In the genomic region with DNA sequence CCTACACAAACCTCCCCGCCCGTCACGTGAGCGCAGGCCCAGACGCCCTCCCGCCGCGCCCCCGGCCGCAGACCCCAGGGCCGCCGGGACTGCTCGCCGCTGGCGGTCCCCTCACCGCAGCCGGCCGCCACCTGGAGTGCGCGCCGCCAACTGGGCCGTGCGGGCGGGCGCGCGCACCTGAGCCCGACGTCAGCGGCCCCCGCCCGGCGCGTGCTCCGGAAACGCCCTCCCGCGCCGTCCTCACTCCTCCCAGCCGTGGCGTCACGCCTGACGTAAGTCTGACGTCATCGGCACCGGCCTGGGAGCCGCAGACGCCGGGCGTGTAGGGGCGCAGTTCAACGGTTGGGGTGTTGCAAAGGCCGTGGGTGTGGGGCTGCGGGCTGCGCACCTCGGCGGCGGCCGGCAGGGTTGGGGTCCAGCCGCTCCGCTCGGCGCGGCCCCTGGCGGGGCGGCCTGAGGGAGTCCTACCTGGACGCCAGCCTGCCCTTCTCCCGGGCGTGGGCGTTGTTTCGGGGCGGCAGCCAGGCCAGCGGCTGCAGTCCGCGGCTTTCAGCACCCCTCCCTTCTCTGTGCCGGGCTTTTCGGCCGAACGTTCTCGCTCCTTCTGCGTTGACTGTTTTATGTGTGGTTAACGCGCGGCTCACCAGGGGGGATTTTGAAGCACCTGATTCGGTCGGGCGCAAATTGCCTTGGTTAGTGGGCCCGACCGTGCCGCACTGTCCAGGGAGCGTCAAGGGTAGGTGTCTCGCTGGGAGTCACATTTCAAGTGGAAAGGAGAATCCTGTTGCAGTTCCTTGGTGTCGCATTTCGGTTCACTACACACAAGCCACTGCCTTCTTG, we compare ENCODE assay signal across 8 cellular contexts. TPM values are rescaled to one million over a fixed set of nuclear protein-coding genes. Genes with fewer than 3 reads are reported as not detected.
DNase-seq lines count a peak whose midpoint lies in the region; ATAC-seq and TF ChIP-seq lines count a peak whose summit lies in the region.

A gene (minus strand): TSS at position 155 of the 840 bp plus-strand sequence. CDS start 956 bp downstream, outside the sequence.

- CTCF ChIA-PET in CD8-positive, alpha-beta memory T cell (lab: Charles Lee), result interaction anchor here (2.5 kb wide), 1 partner anchor 19 kb away, joined by 19 read pairs; a partner anchor contains a TSS

- H3K27ac Mint-ChIP-seq in CD8-positive, alpha-beta memory T cell, result peak within 1 kb of the TSS; percentile 94 to 100 (median 100)
- H3K27ac Mint-ChIP-seq in endothelial cell (ENCODE audit: unreplicated experiment) (peak within 1 kb of the TSS; percentile 97), mesothelial cell of epicardium (peak within 1 kb of the TSS; percentile 100)

- no peaks in the 10 kb centered on the region for H4K20me1 ChIP-seq in OCI-LY1 (ENCODE audit: insufficient read depth, low read length)

- 0 out of 2 replicates have a peak, but pooled peaks cover 3% of the 10 kb centered on the region for H3F3A ChIP-seq in OCI-LY1 (ENCODE audit: insufficient read depth, low read length)

- under 1% methylated on average over 94 of the region's 94 CpGs for WGBS in HUES64

- H3K27ac ChIP-seq in CD8-positive, alpha-beta memory T cell (ENCODE audit: low read depth, low read length), result peak within 1 kb of the TSS; percentile 98
- H3K27ac ChIP-seq in HUES64 (ENCODE audit: low read depth, low read length) (peak within 1 kb of the TSS; percentile 93), OCI-LY1 (ENCODE audit: low read depth, low read length, poor library complexity, severe bottlenecking) (peak within 1 kb of the TSS; percentile 66)

- H3K27me3 ChIP-seq in CD8-positive, alpha-beta memory T cell (ENCODE audit: insufficient read depth, low read length, poor library complexity, severe bottlenecking), result no peaks in the 10 kb centered on the region
- H3K27me3 ChIP-seq in HUES64 (ENCODE audit: insufficient read depth, low read length) (no peaks in the 10 kb centered on the region), OCI-LY1 (ENCODE audit: insufficient read depth, low read length) (no peaks in the 10 kb centered on the region)

- no peak for TF ChIP-seq CTCF in OCI-LY1 (IDR thresholded peaks at IDR 0.05; ENCODE audit: low read length)
- TF ChIP-seq CTCF in endothelial cell (IDR thresholded peaks at IDR 0.05; ENCODE audit: unreplicated experiment), result no peak
- no peak for TF ChIP-seq CTCF in mesothelial cell of epicardium (IDR thresholded peaks at IDR 0.05; ENCODE audit: unreplicated experiment)

- peak; percentile 98 to 99 (median 99) for DNase-seq in CD8-positive, alpha-beta memory T cell
- DNase-seq in activated T-cell treated with anti-CD3 and anti-CD28 coated beads for 1 hour (ENCODE audit: low read depth), result peak; percentile 96
- peak; percentile 91 for DNase-seq in endothelial cell (ENCODE audit: low spot score)
- DNase-seq in mesothelial cell of epicardium (ENCODE audit: low spot score in 2 of 2, unreplicated experiment in 2 of 2), result peak; percentile 94 to 99
- DNase-seq in stimulated activated CD8-positive, alpha-beta memory T cell treated with anti-CD3 and anti-CD28 coated beads, Interleukin-15, amount 100 ng/mL, for 4 hours (ENCODE audit: low read depth in 2 of 2), result peak; percentile 94 to 96

- 0 out of 2 replicates have a peak, but pooled peaks cover 4% of the 10 kb centered on the region for H3K79me2 ChIP-seq in OCI-LY1 (ENCODE audit: insufficient read depth, low read length)

- H3K4me1 Mint-ChIP-seq in CD8-positive, alpha-beta memory T cell, result peaks cover 57 to 75% (median 63%) of the 10 kb centered on the region in 3 donors
- H3K4me1 Mint-ChIP-seq in endothelial cell (ENCODE audit: unreplicated experiment) (peaks cover 43% of the 10 kb centered on the region), mesothelial cell of epicardium (peaks cover 56% of the 10 kb centered on the region)

- H3K9me2 ChIP-seq in OCI-LY1 (ENCODE audit: low read depth, low read length), result no peaks in the 10 kb centered on the region

- peaks cover 0 to 6% of the 10 kb centered on the region in 2 donors for H3K27me3 Mint-ChIP-seq in CD8-positive, alpha-beta memory T cell
- H3K27me3 Mint-ChIP-seq in endothelial cell (ENCODE audit: unreplicated experiment) (peaks cover 12% of the 10 kb centered on the region), mesothelial cell of epicardium (ENCODE audit: low read depth) (no peaks in the 10 kb centered on the region)

- H2AFZ ChIP-seq in OCI-LY1 (ENCODE audit: low read length), result no peak within 1 kb of the TSS

- H3K9me3 ChIP-seq in CD8-positive, alpha-beta memory T cell (ENCODE audit: low read length), result no peaks in the 10 kb centered on the region
- H3K9me3 ChIP-seq in HUES64 (ENCODE audit: insufficient read depth, low read depth, low read length) (no peaks in the 10 kb centered on the region), OCI-LY1 (ENCODE audit: low read length) (no peaks in the 10 kb centered on the region)

- peak within 1 kb of the TSS; percentile 94 for H3K4me2 ChIP-seq in OCI-LY1 (ENCODE audit: low read length)

- H3K9ac ChIP-seq in HUES64 (ENCODE audit: low read depth, low read length) (peak within 1 kb of the TSS; percentile 87), OCI-LY1 (ENCODE audit: low read length) (peak within 1 kb of the TSS; percentile 94)

- no peaks in the 10 kb centered on the region for H3K36me3 ChIP-seq in CD8-positive, alpha-beta memory T cell (ENCODE audit: insufficient read depth, low read length)
- H3K36me3 ChIP-seq in HUES64 (ENCODE audit: insufficient read depth, low read length) (peaks cover 14% of the 10 kb centered on the region), OCI-LY1 (ENCODE audit: insufficient read depth, low read length) (peaks cover 5% of the 10 kb centered on the region; the same call in 1 of the 2 replicates)

- H3K4me1 ChIP-seq in CD8-positive, alpha-beta memory T cell (ENCODE audit: insufficient read depth, low read length), result peaks cover 59% of the 10 kb centered on the region
- H3K4me1 ChIP-seq in HUES64 (ENCODE audit: insufficient read depth, low read length), result peaks cover 32% of the 10 kb centered on the region
- peaks cover 64% of the 10 kb centered on the region for H3K4me1 ChIP-seq in OCI-LY1 (ENCODE audit: insufficient read depth, low read length, severe bottlenecking)

- H3K4me3 ChIP-seq in CD8-positive, alpha-beta memory T cell (ENCODE audit: low read length), result peak within 1 kb of the TSS; percentile 92
- H3K4me3 ChIP-seq in HUES64 (ENCODE audit: low read length), result peak within 1 kb of the TSS; percentile 92
- peak within 1 kb of the TSS; percentile 70 for H3K4me3 ChIP-seq in OCI-LY1 (ENCODE audit: low read depth, low read length, poor library complexity, severe bottlenecking)

- peak within 1 kb of the TSS; percentile 86 to 98 (median 93) for H3K4me3 Mint-ChIP-seq in CD8-positive, alpha-beta memory T cell
- H3K4me3 Mint-ChIP-seq in endothelial cell (ENCODE audit: unreplicated experiment) (peak within 1 kb of the TSS; percentile 96), mesothelial cell of epicardium (peak within 1 kb of the TSS; percentile 98)

- POLR2A ChIA-PET in CD8-positive, alpha-beta memory T cell (lab: Charles Lee), result interaction anchor here (1.1 to 2.3 kb wide), 2 partner anchors 19 kb away, joined by 3 to 9 read pairs; a partner anchor contains a TSS

- peaks cover 0 to 37% (median 4%) of the 10 kb centered on the region in 3 donors for H3K36me3 Mint-ChIP-seq in CD8-positive, alpha-beta memory T cell
- H3K36me3 Mint-ChIP-seq in endothelial cell (ENCODE audit: low read depth, unreplicated experiment) (peaks cover 14% of the 10 kb centered on the region), mesothelial cell of epicardium (peaks cover 2% of the 10 kb centered on the region)

- peak; percentile 34 for ATAC-seq in GM21360 (IDR thresholded peaks at IDR 0.05; ENCODE audit: unreplicated experiment)

- H3K9me3 Mint-ChIP-seq in CD8-positive, alpha-beta memory T cell, result peaks cover 0 to 2% (median 0%) of the 10 kb centered on the region in 5 donors
- no peaks in the 10 kb centered on the region for H3K9me3 Mint-ChIP-seq in endothelial cell (ENCODE audit: unreplicated experiment)
- no peaks in the 10 kb centered on the region for H3K9me3 Mint-ChIP-seq in mesothelial cell of epicardium

RNA-seq across cellular contexts. Expression of the gene that starts here (rescaled TPM):
- total RNA-seq in CD8-positive, alpha-beta memory T cell, result 10 to 100 TPM; 86.0 to 96.4 TPM
- 9.3 TPM for polyA plus RNA-seq in CD8-positive, alpha-beta memory T cell
- polyA plus RNA-seq in HUES64 (2013, experiment 1 of 2), result 14.3 TPM
- polyA plus RNA-seq in HUES64 (2013, experiment 2 of 2), result 19.0 TPM
- 49.6 TPM for total RNA-seq in endothelial cell (ENCODE audit: unreplicated experiment)
- total RNA-seq in mesothelial cell of epicardium, result 58.4 to 59.6 TPM (median 59.6 TPM) in 3 replicates

Comparison
In these comparisons a context has a peak if more than half of its experiments do, and no peak if none do; other contexts are left out.
1. Peak in every context shown above with its lines: DNase-seq, ATAC-seq, H3K4me3 ChIP-seq and H3K27ac ChIP-seq.